31 cellular contexts compared by ENCODE assay signal in genomic region chr16:1511662-1512061, GRCh38. TPM values are rescaled to one million over a fixed set of nuclear protein-coding genes. Genes with fewer than 3 reads are reported as not detected.
"Had no signal": no experiment of that assay in that cellular context is flagged by ENCODE, and none has a peak within 500 bp of the region (broad histone marks: within the 10 kb centered on the region; RNA-seq: fewer than 3 reads in every experiment).

No MANE protein-coding gene starts in this region.

- H3K27me3 ChIP-seq: colonic mucosa, sigmoid colon, stomach, thyroid gland, upper lobe of right lung had no signal

- H3K4me1 Mint-ChIP-seq: activated CD4-positive, alpha-beta memory T cell treated with anti-CD3 and anti-CD28 coated beads, Interleukin-2, amount 10 ng/mL, durations not matched to agents 7 days and 5 days; activated CD4-positive, alpha-beta T cell treated with anti-CD3 and anti-CD28 coated beads, Interleukin-2, amount 10 ng/mL, durations not matched to agents 7 days and 5 days; activated naive CD4-positive, alpha-beta T cell treated with anti-CD3 and anti-CD28 coated beads, Interleukin-2, amount 50 U/mL, for 24 hours; memory B cell; neural crest cell; stimulated activated memory B cell treated with anti-CD40 and anti-IgM and Interleukin-4, amounts not matched to agents 10 μg/mL and 1 μg/mL and 100 μg/mL, for 72 hours had no signal

- H3K27ac Mint-ChIP-seq: activated CD4-positive, alpha-beta memory T cell treated with anti-CD3 and anti-CD28 coated beads, Interleukin-2, amount 10 ng/mL, durations not matched to agents 7 days and 5 days; activated CD4-positive, alpha-beta T cell treated with anti-CD3 and anti-CD28 coated beads, Interleukin-2, amount 10 ng/mL, durations not matched to agents 7 days and 5 days; activated naive CD4-positive, alpha-beta T cell treated with anti-CD3 and anti-CD28 coated beads, Interleukin-2, amount 50 U/mL, for 24 hours; activated T-helper 2 cell treated with anti-CD3 and anti-CD28 coated beads, Interferon-gamma antibody, Interleukin-2, Interleukin-4, amounts not matched to agents 10 μg/mL and 5 μg/mL and 100 μg/mL, durations not matched to agents 14 hours and 24 hours and 36 hours; memory B cell; stimulated activated memory B cell treated with anti-CD40 and anti-IgM and Interleukin-4, amounts not matched to agents 10 μg/mL and 1 μg/mL and 100 μg/mL, for 72 hours had no signal

- H3K27ac ChIP-seq: colonic mucosa, parathyroid adenoma, psoas muscle, sigmoid colon, VCaP had no signal

- H3K9me3 ChIP-seq: colonic mucosa, psoas muscle, sigmoid colon, thyroid gland had no signal

- H3K36me3 ChIP-seq: colonic mucosa had no signal

- DNase-seq: activated CD4-positive, alpha-beta memory T cell treated with anti-CD3 and anti-CD28 coated beads, Interleukin-2, amount 10 ng/mL, durations not matched to agents 7 days and 5 days; activated CD4-positive, alpha-beta T cell treated with anti-CD3 and anti-CD28 coated beads, Interleukin-2, amount 10 ng/mL, durations not matched to agents 7 days and 5 days; activated CD8-positive, alpha-beta memory T cell treated with anti-CD3 and anti-CD28 coated beads, Interleukin-2, amount 50 U/mL, for 48 hours; activated T-cell treated with anti-CD3 and anti-CD28 coated beads, Interleukin-2, amount 50 U/mL, for 48 hours; anterior cingulate cortex; cerebellar nuclear complex; colonic mucosa; effector CD8-positive, alpha-beta T cell; midbrain; naive thymus-derived CD4-positive, alpha-beta T cell; occipital lobe; psoas muscle; sigmoid colon; small intestine; stimulated activated CD4-positive, alpha-beta T cell treated with anti-CD3 and anti-CD28 coated beads, Interleukin-1b, Interleukin-23, amount 100 ng/mL, for 48 hours; stimulated activated CD4-positive, alpha-beta T cell treated with anti-CD3 and anti-CD28 coated beads, Interleukin-4, amount 100 ng/mL, for 4 hours; stimulated activated CD8-positive, alpha-beta memory T cell treated with anti-CD3 and anti-CD28 coated beads, Interleukin-4, amount 100 ng/mL, for 48 hours; stomach; thyroid gland; upper lobe of right lung had no signal

- H3K4me1 ChIP-seq: colonic mucosa, parathyroid adenoma had no signal

- H3K4me3 ChIP-seq: colonic mucosa, psoas muscle, sigmoid colon, stomach, thyroid gland had no signal

- ATAC-seq: activated CD4-positive, CD25-positive, alpha-beta regulatory T cell treated with anti-CD3 and anti-CD28 coated beads, Interleukin-2, amount 50 U/mL, for 24 hours; naive thymus-derived CD4-positive, alpha-beta T cell; psoas muscle; stimulated activated memory B cell treated with anti-CD40 and anti-IgM and Interleukin-4, amounts not matched to agents 10 μg/mL and 1 μg/mL and 100 μg/mL, for 72 hours; upper lobe of right lung had no signal

- H3K9me3 Mint-ChIP-seq: activated naive CD4-positive, alpha-beta T cell treated with anti-CD3 and anti-CD28 coated beads, Interleukin-2, amount 50 U/mL, for 24 hours; stimulated activated memory B cell treated with anti-CD40 and anti-IgM and Interleukin-4, amounts not matched to agents 10 μg/mL and 1 μg/mL and 100 μg/mL, for 72 hours had no signal

- H3K4me3 Mint-ChIP-seq: activated CD4-positive, alpha-beta memory T cell treated with anti-CD3 and anti-CD28 coated beads, Interleukin-2, amount 10 ng/mL, durations not matched to agents 7 days and 5 days; activated CD4-positive, alpha-beta T cell treated with anti-CD3 and anti-CD28 coated beads, Interleukin-2, amount 10 ng/mL, durations not matched to agents 7 days and 5 days; activated naive CD4-positive, alpha-beta T cell treated with anti-CD3 and anti-CD28 coated beads, Interleukin-2, amount 50 U/mL, for 24 hours; memory B cell; naive thymus-derived CD4-positive, alpha-beta T cell; neural crest cell; stimulated activated memory B cell treated with anti-CD40 and anti-IgM and Interleukin-4, amounts not matched to agents 10 μg/mL and 1 μg/mL and 100 μg/mL, for 72 hours had no signal

- H3K27me3 Mint-ChIP-seq: activated CD4-positive, alpha-beta memory T cell treated with anti-CD3 and anti-CD28 coated beads, Interleukin-2, amount 10 ng/mL, durations not matched to agents 7 days and 5 days; activated CD4-positive, alpha-beta T cell treated with anti-CD3 and anti-CD28 coated beads, Interleukin-2, amount 10 ng/mL, durations not matched to agents 7 days and 5 days; activated naive CD4-positive, alpha-beta T cell treated with anti-CD3 and anti-CD28 coated beads, Interleukin-2, amount 50 U/mL, for 24 hours; memory B cell; naive thymus-derived CD4-positive, alpha-beta T cell; stimulated activated memory B cell treated with anti-CD40 and anti-IgM and Interleukin-4, amounts not matched to agents 10 μg/mL and 1 μg/mL and 100 μg/mL, for 72 hours had no signal

RNA-seq across cellular contexts. Expression of gene TMEM204, which starts 21.8 kb away (rescaled TPM):
- total RNA-seq: epithelial cell of proximal tubule had no signal

RNA-seq across cellular contexts. Expression of gene PTX4, which starts 22.9 kb away (rescaled TPM):
- total RNA-seq: activated CD4-positive, alpha-beta memory T cell treated with anti-CD3 and anti-CD28 coated beads, Interleukin-2, amount 10 ng/mL, durations not matched to agents 7 days and 5 days; activated CD4-positive, alpha-beta T cell treated with anti-CD3 and anti-CD28 coated beads, Interleukin-2, amount 10 ng/mL, durations not matched to agents 7 days and 5 days; activated T-helper 2 cell treated with anti-CD3 and anti-CD28 coated beads, Interferon-gamma antibody, Interleukin-2, Interleukin-4, amounts not matched to agents 10 μg/mL and 5 μg/mL and 100 μg/mL, durations not matched to agents 14 hours and 24 hours and 36 hours; colonic mucosa; epithelial cell of proximal tubule; frontal cortex; lower leg skin; occipital lobe; sigmoid colon; stomach; thyroid gland; upper lobe of right lung had no signal
